14 cellular contexts compared by ENCODE assay signal in genomic region chr1:171754381-171754705, GRCh38. TPM values are rescaled to one million over a fixed set of nuclear protein-coding genes. Genes with fewer than 3 reads are reported as not detected.
DNase-seq lines count a peak whose midpoint lies in the region; ATAC-seq and TF ChIP-seq lines count a peak whose summit lies in the region.
"Had no signal": no experiment of that assay in that cellular context is flagged by ENCODE, and none has a peak within 500 bp of the region (broad histone marks: within the 10 kb centered on the region; RNA-seq: fewer than 3 reads in every experiment).

No MANE protein-coding gene starts in this region.

- H3K27ac Mint-ChIP-seq in activated CD4-positive, alpha-beta T cell treated with anti-CD3 and anti-CD28 coated beads, Interleukin-2, amount 10 ng/mL, durations not matched to agents 7 days and 5 days: no peak overlapping the region
- H3K27ac Mint-ChIP-seq: activated B cell treated with CpG ODN at 0.5 μM for 24 hours had no signal

- no peaks in the 10 kb centered on the region for H3K36me3 Mint-ChIP-seq in activated CD4-positive, alpha-beta T cell treated with anti-CD3 and anti-CD28 coated beads, Interleukin-2, amount 10 ng/mL, durations not matched to agents 7 days and 5 days (ENCODE audit: low read depth)

- no peaks in the 10 kb centered on the region for H3K4me1 Mint-ChIP-seq in activated CD4-positive, alpha-beta T cell treated with anti-CD3 and anti-CD28 coated beads, Interleukin-2, amount 10 ng/mL, durations not matched to agents 7 days and 5 days
- H3K4me1 Mint-ChIP-seq: activated B cell treated with CpG ODN at 0.5 μM for 24 hours had no signal

- no peak for TF ChIP-seq CTCF in cardiac fibroblast (IDR thresholded peaks at IDR 0.05; ENCODE audit: low read depth, low read length)

- DNase-seq in AG20443 (ENCODE audit: low spot score) (peak; percentile 86), LHCN-M2 (ENCODE audit: low read depth) (peak; percentile 93), cardiac fibroblast (ENCODE audit: low read depth in 2 of 2) (peak; percentile 39 to 57), iPS-NIHi7 (ENCODE audit: extremely low spot score) (peak; percentile 23)
- no peak for DNase-seq in activated CD4-positive, alpha-beta T cell treated with anti-CD3 and anti-CD28 coated beads, Interleukin-2, amount 10 ng/mL, durations not matched to agents 7 days and 5 days
- DNase-seq: activated B cell treated with CpG ODN at 0.5 μM for 24 hours, head of caudate nucleus, Kasumi-1, NCI-H446 treated with DMSO at 0.1 percent for 48 hours had no signal

- peaks cover 8% of the 10 kb centered on the region for H3K27me3 Mint-ChIP-seq in activated CD4-positive, alpha-beta T cell treated with anti-CD3 and anti-CD28 coated beads, Interleukin-2, amount 10 ng/mL, durations not matched to agents 7 days and 5 days

- POLR2A ChIA-PET in activated CD4-positive, alpha-beta T cell treated with anti-CD3 and anti-CD28 coated beads, Interleukin-2, amount 10 ng/mL, durations not matched to agents 7 days and 5 days (lab: Charles Lee): no interaction called here

- ATAC-seq in HG03175 (IDR thresholded peaks at IDR 0.05; ENCODE audit: unreplicated experiment) (no peak), GM21367 (IDR thresholded peaks at IDR 0.05; ENCODE audit: unreplicated experiment) (no peak), GM18868 (IDR thresholded peaks at IDR 0.05; ENCODE audit: unreplicated experiment) (no peak)
- ATAC-seq: Right ventricle myocardium inferior had no signal

- no peak overlapping the region for H3K4me3 Mint-ChIP-seq in activated CD4-positive, alpha-beta T cell treated with anti-CD3 and anti-CD28 coated beads, Interleukin-2, amount 10 ng/mL, durations not matched to agents 7 days and 5 days
- H3K4me3 Mint-ChIP-seq: activated B cell treated with CpG ODN at 0.5 μM for 24 hours had no signal

- no peaks in the 10 kb centered on the region for H3K9me3 Mint-ChIP-seq in activated CD4-positive, alpha-beta T cell treated with anti-CD3 and anti-CD28 coated beads, Interleukin-2, amount 10 ng/mL, durations not matched to agents 7 days and 5 days
- H3K9me3 Mint-ChIP-seq: activated B cell treated with CpG ODN at 0.5 μM for 24 hours had no signal

- CTCF ChIA-PET in activated CD4-positive, alpha-beta T cell treated with anti-CD3 and anti-CD28 coated beads, Interleukin-2, amount 10 ng/mL, durations not matched to agents 7 days and 5 days (lab: Charles Lee): interaction anchor here (0.6 to 1.4 kb wide), 2 partner anchors 10 to 41 kb away, joined by 3 to 5 read pairs; no protein-coding TSS in a partner anchor

- no peak overlapping the region for H3K4me3 ChIP-seq in cardiac fibroblast (replicated peaks in 1 of 2; ENCODE audit: low read depth in 2 of 2, low read length in 2 of 2)
- H3K4me3 ChIP-seq: BLaER1 treated with 17β-estradiol and CSF1 and Interleukin-3, amounts not matched to agents 10 nM and 100 nM had no signal

RNA-seq across cellular contexts. Expression of gene VAMP4, which starts 12.5 kb away (rescaled TPM):
- 6.4 and 7.2 TPM in 2 replicates for total RNA-seq in LHCN-M2 (2014; rRNA removed)
- 5.0 TPM for polyA plus RNA-seq in LHCN-M2 (2012)
- total RNA-seq in activated CD4-positive, alpha-beta T cell treated with anti-CD3 and anti-CD28 coated beads, Interleukin-2, amount 10 ng/mL, durations not matched to agents 7 days and 5 days: 10 to 100 TPM; 14.7 to 16.1 TPM

RNA-seq across cellular contexts. Expression of gene METTL13, which starts 27.1 kb away (rescaled TPM):
- 31.9 and 35.9 TPM in 2 replicates for total RNA-seq in LHCN-M2 (2014; rRNA removed)
- polyA plus RNA-seq in LHCN-M2 (2012): 27.0 TPM
- 10 to 100 TPM; 40.0 to 40.5 TPM for total RNA-seq in activated CD4-positive, alpha-beta T cell treated with anti-CD3 and anti-CD28 coated beads, Interleukin-2, amount 10 ng/mL, durations not matched to agents 7 days and 5 days
